9 cellular contexts compared by ENCODE assay signal in the genomic region with DNA sequence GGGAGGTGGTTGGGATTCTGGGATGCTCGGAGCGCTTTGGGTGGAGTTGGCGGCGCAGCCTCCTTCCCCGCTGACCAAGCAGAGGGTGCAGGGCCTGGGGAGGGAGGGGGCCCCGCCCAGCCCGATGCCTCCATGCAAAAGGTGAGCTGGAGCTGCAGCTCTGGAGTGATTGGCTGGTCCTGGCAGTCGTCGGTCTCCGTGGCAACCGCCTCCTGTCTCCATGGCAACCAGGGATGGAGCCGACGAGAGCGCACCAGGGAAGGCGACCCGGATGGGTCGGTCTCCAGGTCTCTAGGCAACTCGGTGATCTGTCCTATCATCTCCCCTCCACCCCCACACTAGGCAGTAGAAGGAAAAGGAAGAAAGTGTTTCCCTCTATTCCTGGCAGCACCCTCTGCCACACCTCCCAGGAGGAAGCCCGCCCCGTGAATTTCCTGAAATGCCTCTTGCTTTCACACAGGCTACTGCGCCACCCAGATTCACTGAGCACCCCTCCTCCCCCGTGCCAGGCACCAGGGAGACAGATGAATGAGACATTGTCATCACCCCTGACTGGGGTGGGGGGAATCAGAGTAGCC. TPM values are rescaled to one million over a fixed set of nuclear protein-coding genes. Genes with fewer than 3 reads are reported as not detected.
A peak's percentile ranks its signal among the peaks of the same experiment; 100 is the strongest.
DNase-seq lines count a peak whose midpoint lies in the region; ATAC-seq and TF ChIP-seq lines count a peak whose summit lies in the region.
"Had no signal": no experiment of that assay in that cellular context is flagged by ENCODE, and none has a peak within 500 bp of the region (broad histone marks: within the 10 kb centered on the region; RNA-seq: fewer than 3 reads in every experiment).

No MANE protein-coding gene starts in this region.

- intact Hi-C loops in lower lobe of right lung (cut with DNase I) = no loop called here

- peaks cover 14% of the 10 kb centered on the region for H3K4me1 ChIP-seq in lower lobe of right lung

- no peaks in the 10 kb centered on the region; the same call in 1 of the 2 replicates for H3K27me3 ChIP-seq in GM06990 (replicated peaks; ENCODE audit: control insufficient read depth, insufficient read depth, low read length)
- peaks cover 11% of the 10 kb centered on the region for H3K27me3 ChIP-seq in lower lobe of right lung (ENCODE audit: low read depth)

- ATAC-seq in lower lobe of right lung (peak; percentile 54 to 73), HG03342 (IDR thresholded peaks at IDR 0.05; ENCODE audit: unreplicated experiment) (no peak), GM18502 (IDR thresholded peaks at IDR 0.05; ENCODE audit: poor library complexity, unreplicated experiment) (no peak)

- H3K36me3 ChIP-seq in GM06990 (ENCODE audit: control insufficient read depth, insufficient read depth, low read length) (no peaks in the 10 kb centered on the region), lower lobe of right lung (no peaks in the 10 kb centered on the region)

- H3K4me3 ChIP-seq in GM06990 (replicated peaks; ENCODE audit: low read depth, low read length) (peak overlapping the region; percentile 37), lower lobe of right lung (peak overlapping the region; percentile 60)
- H3K4me3 ChIP-seq: PC-9 had no signal

- peak; percentile 54 for DNase-seq in GM06990 (ENCODE audit: extremely low read depth, insufficient read length)
- peak; percentile 84 for DNase-seq in NCI-H2196 treated with DMSO at 0.1 percent for 48 hours (lab: John Stamatoyannopoulos, UW; ENCODE audit: unreplicated experiment)
- DNase-seq in activated CD8-positive, alpha-beta memory T cell treated with anti-CD3 and anti-CD28 coated beads, Interleukin-2, amount 50 U/mL, for 24 hours (ENCODE audit: extremely low read depth) = peak; percentile 31
- DNase-seq in effector CD8-positive, alpha-beta T cell (lab: John Stamatoyannopoulos, UW) = peak; percentile 61
- DNase-seq in lower lobe of right lung = no peak
- peak; percentile 39 to 48 for DNase-seq in stimulated activated CD4-positive, alpha-beta T cell treated with anti-CD3 and anti-CD28 coated beads, Interleukin-4, amount 100 ng/mL, for 4 hours

- H3K27ac ChIP-seq in lower lobe of right lung = peak overlapping the region; percentile 41
- H3K27ac ChIP-seq: PC-9 had no signal

- H3K9me3 ChIP-seq in lower lobe of right lung = no peaks in the 10 kb centered on the region

- TF ChIP-seq CTCF in GM06990 (IDR thresholded peaks at IDR 0.05; ENCODE audit: insufficient read depth, low read length, poor library complexity, severe bottlenecking) = no peak
- no peak for TF ChIP-seq CTCF in lower lobe of right lung (IDR thresholded peaks at IDR 0.05)

RNA-seq across cellular contexts. Expression of gene NACAD, which starts 0.6 kb away (rescaled TPM):
- 2.5 TPM for total RNA-seq in lower lobe of right lung

RNA-seq across cellular contexts. Expression of gene TBRG4, which starts 22.1 kb away (rescaled TPM):
- total RNA-seq in lower lobe of right lung = 54.3 TPM

Comparison
In these comparisons a context has a peak if more than half of its experiments do, and no peak if none do; other contexts are left out.
1. ATAC-seq: peak in lower lobe of right lung (2 of 2); none in HG03342 (single experiment) and GM18502 (single experiment).